Comparison of ENCODE assay signal across 1 cellular context in genomic region chr17:82486186-82487084, GRCh38.
A peak's percentile ranks its signal among the peaks of the same experiment; 100 is the strongest.
TF ChIP-seq lines count a peak whose summit lies in the region.

No MANE protein-coding gene starts in this region.

TF ChIP-seq in HepG2, 621 proteins besides CTCF, POLR2A, EP300 and RAD21:
- no peak for TF ChIP-seq BATF2 (CRISPR knock-in tag; IDR thresholded peaks at IDR 0.05)
- TF ChIP-seq CBX5 (CRISPR knock-in tag; IDR thresholded peaks at IDR 0.05; ENCODE audit: borderline replicate concordance) = no peak
- peak; percentile 60 for TF ChIP-seq ATF7 (IDR thresholded peaks at IDR 0.05)
- no peak for TF ChIP-seq ATF7 (CRISPR knock-in tag; IDR thresholded peaks at IDR 0.05)
- TF ChIP-seq ZKSCAN1 (IDR thresholded peaks at IDR 0.05; ENCODE audit: low read length) = no peak
- no peak for TF ChIP-seq TFDP1 (CRISPR knock-in tag; IDR thresholded peaks at IDR 0.05; ENCODE audit: borderline replicate concordance)
- TF ChIP-seq ZNF878 (CRISPR knock-in tag; IDR thresholded peaks at IDR 0.05) = no peak
- no peak for TF ChIP-seq PPARG (CRISPR knock-in tag; conservative IDR thresholded peaks at IDR 0.05)
- no peak for TF ChIP-seq ZNF414 (CRISPR knock-in tag; IDR thresholded peaks at IDR 0.05)
- no peak for TF ChIP-seq MTF1 (CRISPR knock-in tag; IDR thresholded peaks at IDR 0.05)
- no peak for TF ChIP-seq CREB1 (IDR thresholded peaks at IDR 0.05)
- no peak for TF ChIP-seq CREB1 (CRISPR knock-in tag; IDR thresholded peaks at IDR 0.05)
- TF ChIP-seq AGO2 (optimal IDR thresholded peaks at IDR 0.05; ENCODE audit: low read depth, low read length) = peak; percentile 59
- no peak for TF ChIP-seq NFKBIZ (CRISPR knock-in tag; IDR thresholded peaks at IDR 0.05)
- no peak for TF ChIP-seq HOXA3 (CRISPR knock-in tag; IDR thresholded peaks at IDR 0.05)
- 0 out of 2 replicates have a peak, but pooled peaks have one; percentile 7 for TF ChIP-seq ZNF768 (CRISPR knock-in tag; IDR thresholded peaks at IDR 0.05)
TF ChIP-seq in HepG2: peak in this region for 3.
